Comparison of ENCODE assay signal across 13 cellular contexts in the genomic region with DNA sequence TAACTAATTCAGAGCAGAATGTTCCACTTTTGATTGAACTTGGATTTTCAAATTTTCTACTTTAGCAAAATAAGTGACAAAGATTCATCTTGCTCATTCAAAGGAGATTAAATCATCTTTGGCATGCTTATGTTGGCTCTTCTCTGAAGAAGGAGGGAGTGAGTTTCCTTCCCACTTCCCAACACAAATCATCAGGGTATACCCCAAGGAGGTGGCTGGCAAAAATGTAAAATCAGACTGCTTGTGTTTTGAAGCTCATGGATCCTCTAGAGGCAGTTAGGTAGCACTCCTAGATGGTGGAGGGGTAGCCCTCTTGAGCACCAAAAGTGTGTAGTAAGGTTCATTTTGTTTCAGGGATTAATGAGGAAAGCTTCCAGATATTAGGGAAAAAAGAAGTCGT.
DNase-seq lines count a peak whose midpoint lies in the region; ATAC-seq and TF ChIP-seq lines count a peak whose summit lies in the region.
"Had no signal": no experiment of that assay in that cellular context is flagged by ENCODE, and none has a peak within 500 bp of the region (broad histone marks: within the 10 kb centered on the region; RNA-seq: fewer than 3 reads in every experiment).

No MANE protein-coding gene starts in this region.

- H3K27me3 Mint-ChIP-seq in activated naive CD4-positive, alpha-beta T cell treated with anti-CD3 and anti-CD28 coated beads, Interleukin-2, amount 10 ng/mL, durations not matched to agents 7 days and 5 days, result peaks cover 5% of the 10 kb centered on the region

- H3K27me3 ChIP-seq in adipocyte (replicated peaks; ENCODE audit: control insufficient read depth, insufficient read depth, low read length) (peaks cover 11% of the 10 kb centered on the region), heart right ventricle (peaks cover 0 to 5% (median 0%) of the 10 kb centered on the region in 7 donors), parathyroid adenoma (ENCODE audit: control insufficient read depth, insufficient read depth, low read length) (no peaks in the 10 kb centered on the region), thyroid gland (no peaks in the 10 kb centered on the region)
- H3K27me3 ChIP-seq: BLaER1 treated with 17β-estradiol and CSF1 and Interleukin-3, amounts not matched to agents 10 nM and 100 nM had no signal

- peak overlapping the region in 6 of 10 donors; percentile 24 to 66 (median 52) for H3K27ac ChIP-seq in heart right ventricle
- H3K27ac ChIP-seq in parathyroid adenoma, result peak overlapping the region; percentile 49
- H3K27ac ChIP-seq in thyroid gland, result peak overlapping the region in 2 of 3 donors; percentile 3 to 58
- H3K27ac ChIP-seq: BLaER1 treated with 17β-estradiol and CSF1 and Interleukin-3, amounts not matched to agents 10 nM and 100 nM had no signal

- H3K4me3 ChIP-seq in adipocyte (ENCODE audit: low read length) (no peak overlapping the region), heart right ventricle (no peak overlapping the region), parathyroid adenoma (ENCODE audit: low read depth, low read length) (no peak overlapping the region), thyroid gland (replicated peaks in 1 of 3) (no peak overlapping the region)
- H3K4me3 ChIP-seq: BLaER1 treated with 17β-estradiol and CSF1 and Interleukin-3, amounts not matched to agents 10 nM and 100 nM had no signal

- intact Hi-C loops in heart right ventricle (cut with DNase I) (no loop called here), thyroid gland (cut with DNase I) (no loop called here)

- H3K36me3 ChIP-seq in adipocyte (ENCODE audit: control insufficient read depth, insufficient read depth, low read length, severe bottlenecking) (no peaks in the 10 kb centered on the region), heart right ventricle (no peaks in the 10 kb centered on the region), parathyroid adenoma (ENCODE audit: control insufficient read depth, insufficient read depth, low read length) (no peaks in the 10 kb centered on the region), thyroid gland (no peaks in the 10 kb centered on the region)
- H3K36me3 ChIP-seq: BLaER1 treated with 17β-estradiol and CSF1 and Interleukin-3, amounts not matched to agents 10 nM and 100 nM had no signal

- H3K4me2 ChIP-seq in parathyroid adenoma (ENCODE audit: low read length), result no peak overlapping the region
- H3K4me2 ChIP-seq: BLaER1 treated with 17β-estradiol and CSF1 and Interleukin-3, amounts not matched to agents 10 nM and 100 nM had no signal

- no peaks in the 10 kb centered on the region for H3K36me3 Mint-ChIP-seq in activated naive CD4-positive, alpha-beta T cell treated with anti-CD3 and anti-CD28 coated beads, Interleukin-2, amount 10 ng/mL, durations not matched to agents 7 days and 5 days

- TF ChIP-seq CTCF in heart right ventricle (IDR thresholded peaks at IDR 0.05) (no peak), parathyroid adenoma (IDR thresholded peaks at IDR 0.05) (no peak), thyroid gland (IDR thresholded peaks at IDR 0.05) (no peak)

- no peaks in the 10 kb centered on the region for H3K4me1 Mint-ChIP-seq in activated naive CD4-positive, alpha-beta T cell treated with anti-CD3 and anti-CD28 coated beads, Interleukin-2, amount 10 ng/mL, durations not matched to agents 7 days and 5 days

- ATAC-seq in heart right ventricle (peak in 3 of 8 donors; percentile 29 to 56 (median 43)), GM18907 (IDR thresholded peaks at IDR 0.05; ENCODE audit: unreplicated experiment) (no peak)

- no peak overlapping the region for H3K27ac Mint-ChIP-seq in activated naive CD4-positive, alpha-beta T cell treated with anti-CD3 and anti-CD28 coated beads, Interleukin-2, amount 10 ng/mL, durations not matched to agents 7 days and 5 days

- TF ChIP-seq POLR2A in thyroid gland (IDR thresholded peaks at IDR 0.05), result no peak

- H3K79me2 ChIP-seq in parathyroid adenoma, result no peaks in the 10 kb centered on the region

- peak overlapping the region; percentile 39 for H2AFZ ChIP-seq in parathyroid adenoma

- H3K9me3 ChIP-seq in adipocyte (ENCODE audit: control insufficient read depth, low read length) (peaks cover 3% of the 10 kb centered on the region), heart right ventricle (no peaks in the 10 kb centered on the region), parathyroid adenoma (ENCODE audit: control insufficient read depth, low read length) (no peaks in the 10 kb centered on the region), thyroid gland (no peaks in the 10 kb centered on the region)
- H3K9me3 ChIP-seq: BLaER1 treated with 17β-estradiol and CSF1 and Interleukin-3, amounts not matched to agents 10 nM and 100 nM had no signal

- DNase-seq in adipocyte (ENCODE audit: low read depth) (no peak), heart right ventricle (no peak), thyroid gland (no peak)
- DNase-seq in activated naive CD4-positive, alpha-beta T cell treated with anti-CD3 and anti-CD28 coated beads, Interleukin-2, amount 10 ng/mL, durations not matched to agents 7 days and 5 days, result no peak
- DNase-seq in activated CD8-positive, alpha-beta memory T cell treated with anti-CD3 and anti-CD28 coated beads, Interleukin-2, amount 50 U/mL, for 48 hours, result no peak
- no peak for DNase-seq in activated CD4-positive, alpha-beta T cell treated with anti-CD3 and anti-CD28 coated beads for 4 hours
- DNase-seq: H7, Kasumi-1, NCI-H2029, NCI-H524 had no signal

- H3K4me1 ChIP-seq in adipocyte (ENCODE audit: control insufficient read depth, insufficient read depth, low read length) (peaks cover 41% of the 10 kb centered on the region), heart right ventricle (peaks cover 0 to 36% (median 13%) of the 10 kb centered on the region in 9 donors), parathyroid adenoma (peaks cover 5% of the 10 kb centered on the region), thyroid gland (peaks cover 0 to 8% of the 10 kb centered on the region in 2 donors)

- no peaks in the 10 kb centered on the region for H3K9me3 Mint-ChIP-seq in activated naive CD4-positive, alpha-beta T cell treated with anti-CD3 and anti-CD28 coated beads, Interleukin-2, amount 10 ng/mL, durations not matched to agents 7 days and 5 days

- 55 to 68% methylated on average over 1 of the region's 1 CpG for WGBS in heart right ventricle, 2 donors
- WGBS in thyroid gland, 2 donors, result 67 to 82% methylated on average over 1 of the region's 1 CpG

- CTCF ChIA-PET in activated naive CD4-positive, alpha-beta T cell treated with anti-CD3 and anti-CD28 coated beads, Interleukin-2, amount 10 ng/mL, durations not matched to agents 7 days and 5 days (lab: Charles Lee), result no interaction called here

- peak overlapping the region; percentile 78 for H3K9ac ChIP-seq in adipocyte (ENCODE audit: low read length)
- no peak overlapping the region for H3K9ac ChIP-seq in parathyroid adenoma
- H3K9ac ChIP-seq: BLaER1 treated with 17β-estradiol and CSF1 and Interleukin-3, amounts not matched to agents 10 nM and 100 nM had no signal

- H3K4me3 Mint-ChIP-seq in activated naive CD4-positive, alpha-beta T cell treated with anti-CD3 and anti-CD28 coated beads, Interleukin-2, amount 10 ng/mL, durations not matched to agents 7 days and 5 days, result no peak overlapping the region
